In genomic region chr6:2859325-2859700, GRCh38 we compare ENCODE assay signal across 1 cellular context.
TF ChIP-seq lines count a peak whose summit lies in the region.

No MANE protein-coding gene starts in this region.

TF ChIP-seq in K562, 482 proteins besides CTCF, POLR2A, EP300 and RAD21 (continued from another document):
- TF ChIP-seq ZNF512 (tag; IDR thresholded peaks at IDR 0.05) (peak; percentile 91), GABPB1 (CRISPR knock-in tag; IDR thresholded peaks at IDR 0.05) (no peak), KAT2B (IDR thresholded peaks at IDR 0.05; ENCODE audit: low read depth, low read length) (no peak)
